Comparison of ENCODE assay signal across 8 cellular contexts in genomic region chr20:63553251-63553932, GRCh38. TPM values are rescaled to one million over a fixed set of nuclear protein-coding genes. Genes with fewer than 3 reads are reported as not detected.
A peak's percentile ranks its signal among the peaks of the same experiment; 100 is the strongest.
DNase-seq lines count a peak whose midpoint lies in the region; ATAC-seq, FAIRE-seq and TF ChIP-seq lines count a peak whose summit lies in the region.

No MANE protein-coding gene starts in this region.

- H3K27ac Mint-ChIP-seq in astrocyte (ENCODE audit: unreplicated experiment), result peak overlapping the region; percentile 41

- no peaks in the 10 kb centered on the region for H3K4me1 Mint-ChIP-seq in astrocyte (ENCODE audit: low read depth, unreplicated experiment)

- H3K27me3 Mint-ChIP-seq in astrocyte (ENCODE audit: low read depth, unreplicated experiment), result no peaks in the 10 kb centered on the region

- H3K36me3 ChIP-seq in MG63 (no peaks in the 10 kb centered on the region), astrocyte (ENCODE audit: insufficient read depth, low read length) (no peaks in the 10 kb centered on the region), iPS DF 6.9 (ENCODE audit: control insufficient read depth, insufficient read depth, low read length) (no peaks in the 10 kb centered on the region), smooth muscle cell (ENCODE audit: low read depth) (no peaks in the 10 kb centered on the region)

- no peak for FAIRE-seq in astrocyte (lab: Jason Lieb, UNC)

- H3K4me2 ChIP-seq in astrocyte (ENCODE audit: low read length) (peak overlapping the region; percentile 87), smooth muscle cell (peak overlapping the region; percentile 100)

- H4K20me1 ChIP-seq in astrocyte (ENCODE audit: insufficient read depth, low read length), result no peaks in the 10 kb centered on the region
- no peaks in the 10 kb centered on the region for H4K20me1 ChIP-seq in smooth muscle cell (ENCODE audit: low read depth)

- no peaks in the 10 kb centered on the region for H3K9me3 Mint-ChIP-seq in astrocyte (ENCODE audit: unreplicated experiment)

- H3F3A ChIP-seq in smooth muscle cell (ENCODE audit: low read depth), result peaks cover 18% of the 10 kb centered on the region

- H3K4me3 ChIP-seq in MG63 (no peak overlapping the region), astrocyte (ENCODE audit: insufficient read depth, low read depth, low read length) (peak overlapping the region; percentile 56), iPS DF 6.9 (ENCODE audit: low read length) (peak overlapping the region; percentile 82), smooth muscle cell (peak overlapping the region; percentile 87)

- H3K4me3 Mint-ChIP-seq in astrocyte (ENCODE audit: unreplicated experiment), result no peak overlapping the region

- H3K4me1 ChIP-seq in astrocyte (ENCODE audit: insufficient read depth, low read length) (no peaks in the 10 kb centered on the region), iPS DF 6.9 (ENCODE audit: control insufficient read depth, insufficient read depth, low read length) (peaks cover 12% of the 10 kb centered on the region), smooth muscle cell (ENCODE audit: low read depth) (peaks cover 8% of the 10 kb centered on the region)

- H3K27ac ChIP-seq in astrocyte (ENCODE audit: low read depth, low read length) (no peak overlapping the region), iPS DF 6.9 (ENCODE audit: low read length) (no peak overlapping the region), smooth muscle cell (ENCODE audit: low read depth) (peak overlapping the region; percentile 67)

- DNase-seq in CD1c-positive myeloid dendritic cell (ENCODE audit: extremely low spot score) (peak; percentile 75), MG63 (peak; percentile 61), T-helper 9 cell (peak; percentile 97), astrocyte (ENCODE audit: low read depth) (peak; percentile 34), iPS DF 6.9 (ENCODE audit: low read depth, low spot score) (peak; percentile 73), smooth muscle cell (lab: John Stamatoyannopoulos, UW; ENCODE audit: unreplicated experiment) (peak; percentile 90)

- no peaks in the 10 kb centered on the region for H3K9me3 ChIP-seq in MG63
- no peaks in the 10 kb centered on the region for H3K9me3 ChIP-seq in astrocyte (ENCODE audit: insufficient read depth, low read depth, low read length)
- H3K9me3 ChIP-seq in iPS DF 6.9 (ENCODE audit: control insufficient read depth, insufficient read depth, low read length), result no peaks in the 10 kb centered on the region
- no peaks in the 10 kb centered on the region for H3K9me3 ChIP-seq in smooth muscle cell (replicated peaks; ENCODE audit: low read depth)

- H3K9ac ChIP-seq in astrocyte (ENCODE audit: low read length) (peak overlapping the region; percentile 52), smooth muscle cell (ENCODE audit: low read depth) (peak overlapping the region; percentile 93)

- ATAC-seq in GM21360 (IDR thresholded peaks at IDR 0.05; ENCODE audit: unreplicated experiment) (peak; percentile 46), GM18873 (IDR thresholded peaks at IDR 0.05; ENCODE audit: low FRiP score, unreplicated experiment) (no peak)

- no peaks in the 10 kb centered on the region for H3K36me3 Mint-ChIP-seq in astrocyte (ENCODE audit: low read depth, unreplicated experiment)

- H3K27me3 ChIP-seq in MG63 (no peaks in the 10 kb centered on the region), astrocyte (ENCODE audit: insufficient read depth, low read length) (no peaks in the 10 kb centered on the region), iPS DF 6.9 (ENCODE audit: control insufficient read depth, insufficient read depth, low read length) (no peaks in the 10 kb centered on the region), smooth muscle cell (ENCODE audit: low read depth) (no peaks in the 10 kb centered on the region)

- no peaks in the 10 kb centered on the region for H3K79me2 ChIP-seq in astrocyte (ENCODE audit: insufficient read depth, low read length)
- H3K79me2 ChIP-seq in smooth muscle cell (ENCODE audit: low read depth), result no peaks in the 10 kb centered on the region

- no CpG with 5 or more reads among the region's 37 CpGs for WGBS in iPS DF 6.9 (ENCODE audit: insufficient coverage, insufficient read length)
- WGBS in smooth muscle cell (ENCODE audit: low lambda C conversion rate), result 2% methylated on average over 22 of the region's 37 CpGs

- TF ChIP-seq CTCF in astrocyte (IDR thresholded peaks at IDR 0.05; ENCODE audit: insufficient read depth, low read depth, low read length) (no peak), smooth muscle cell (IDR thresholded peaks at IDR 0.05; ENCODE audit: borderline replicate concordance, insufficient read depth, poor library complexity, severe bottlenecking) (no peak)

- H2AFZ ChIP-seq in astrocyte (ENCODE audit: low read depth, low read length) (peak overlapping the region; percentile 71), smooth muscle cell (ENCODE audit: low read depth) (peak overlapping the region; percentile 84)

RNA-seq across cellular contexts. Expression of gene FNDC11, which starts 0.6 kb away (rescaled TPM):
- not detected in 2 replicates for total RNA-seq in MG63 (2014; rRNA removed; shearing (Covaris generic); ENCODE audit: low replicate concordance)
- total RNA-seq in astrocyte (0.19 and 0.20 TPM in 2 replicates), smooth muscle cell (0.72 and 2.5 TPM in 2 replicates)
- polyA plus RNA-seq in smooth muscle cell, result 2.2 and 3.6 TPM in 2 replicates

RNA-seq across cellular contexts. Expression of gene SRMS, which starts 5.8 kb away (rescaled TPM):
- not detected in 2 replicates for total RNA-seq in MG63 (2014; rRNA removed; shearing (Covaris generic); ENCODE audit: low replicate concordance)
- total RNA-seq in astrocyte (0.14 TPM in 1 of 2 replicates, not detected in the other), smooth muscle cell (not detected in 2 replicates)
- 0.19 TPM in 1 of 2 replicates, not detected in the other for polyA plus RNA-seq in smooth muscle cell

RNA-seq across cellular contexts. Expression of gene PTK6, which starts 16.2 kb away (rescaled TPM):
- total RNA-seq in MG63 (2014; rRNA removed; shearing (Covaris generic); ENCODE audit: low replicate concordance), result 0.23 and 8.0 TPM in 2 replicates
- total RNA-seq in astrocyte, result 0.18 TPM in 1 of 2 replicates, not detected in the other
- total RNA-seq in smooth muscle cell, result 0.09 TPM in 1 of 2 replicates, not detected in the other
- polyA plus RNA-seq in smooth muscle cell, result 0.05 and 0.15 TPM in 2 replicates

RNA-seq across cellular contexts. Expression of gene HELZ2, which starts 20.6 kb away (rescaled TPM):
- 26.4 and 34.4 TPM in 2 replicates for total RNA-seq in MG63 (2014; rRNA removed; shearing (Covaris generic); ENCODE audit: low replicate concordance)
- total RNA-seq in astrocyte (188 and 200 TPM in 2 replicates), smooth muscle cell (9.8 and 13.8 TPM in 2 replicates)
- 3.0 and 4.3 TPM in 2 replicates for polyA plus RNA-seq in smooth muscle cell

RNA-seq across cellular contexts. Expression of gene PPDPF, which starts 32.8 kb away (rescaled TPM):
- total RNA-seq in MG63 (2014; rRNA removed; shearing (Covaris generic); ENCODE audit: low replicate concordance), result 21.4 and 40.1 TPM in 2 replicates
- total RNA-seq in astrocyte (251 and 268 TPM in 2 replicates), smooth muscle cell (97.7 and 118 TPM in 2 replicates)
- 365 and 418 TPM in 2 replicates for polyA plus RNA-seq in smooth muscle cell

Comparison
In these comparisons a context has a peak if more than half of its experiments do, and no peak if none do; other contexts are left out.
1. DNase-seq: peak in every context shown above with its lines; median percentile 97 in T-helper 9 cell; 90 in smooth muscle cell; 75 in CD1c-positive myeloid dendritic cell; 73 in iPS DF 6.9; 61 in MG63; 34 in astrocyte.